14 cellular contexts compared by ENCODE assay signal in genomic region chr15:84759018-84759417, GRCh38. TPM values are rescaled to one million over a fixed set of nuclear protein-coding genes. Genes with fewer than 3 reads are reported as not detected.
A peak's percentile ranks its signal among the peaks of the same experiment; 100 is the strongest.
DNase-seq lines count a peak whose midpoint lies in the region; ATAC-seq and TF ChIP-seq lines count a peak whose summit lies in the region.
"Had no signal": no experiment of that assay in that cellular context is flagged by ENCODE, and none has a peak within 500 bp of the region (broad histone marks: within the 10 kb centered on the region; RNA-seq: fewer than 3 reads in every experiment).

No MANE protein-coding gene starts in this region.

- WGBS in mammary epithelial cell (ENCODE audit: low coverage, missing lambda C conversion rate): 92% methylated on average over 1 of the region's 1 CpG

- H3K4me2 ChIP-seq in mammary epithelial cell (ENCODE audit: insufficient read depth, low read depth, low read length): no peak overlapping the region

- ATAC-seq in activated T-cell treated with anti-CD3 and anti-CD28 coated beads, Interleukin-2, amount 50 U/mL, for 72 hours (replicated peaks in 1 of 2): no peak
- ATAC-seq in T-cell (replicated peaks in 1 of 4): no peak
- peak; percentile 55 for ATAC-seq in left colon
- ATAC-seq in stimulated activated naive B cell treated with anti-CD40 and anti-IgM and Interleukin-4, amounts not matched to agents 10 μg/mL and 1 μg/mL and 100 μg/mL, for 72 hours (replicated peaks): peak in 1 of 2 donors; percentile 65

- no TSS peak for BruUV-seq in mammary epithelial cell (replicated peaks; lab: Mats Ljungman, UMichigan)

- H3K4me3 Mint-ChIP-seq in activated T-cell treated with anti-CD3 and anti-CD28 coated beads, Interleukin-2, amount 50 U/mL, for 72 hours: peak overlapping the region in 1 of 2 donors; percentile 43
- H3K4me3 Mint-ChIP-seq in T-cell: no peak overlapping the region
- H3K4me3 Mint-ChIP-seq in stimulated activated naive B cell treated with anti-CD40 and anti-IgM and Interleukin-4, amounts not matched to agents 10 μg/mL and 1 μg/mL and 100 μg/mL, for 72 hours: peak overlapping the region in 1 of 2 donors; percentile 11

- no peak overlapping the region for H2AFZ ChIP-seq in mammary epithelial cell (ENCODE audit: low read depth, low read length)

- dilution Hi-C loops in mammary epithelial cell (cut with HindIII; ENCODE audit: low sequenced_read_pairs): no loop called here

- no peaks in the 10 kb centered on the region for H3K27me3 Mint-ChIP-seq in activated T-cell treated with anti-CD3 and anti-CD28 coated beads, Interleukin-2, amount 50 U/mL, for 72 hours (ENCODE audit: low read depth)
- H3K27me3 Mint-ChIP-seq in T-cell: no peaks in the 10 kb centered on the region
- no peaks in the 10 kb centered on the region for H3K27me3 Mint-ChIP-seq in stimulated activated naive B cell treated with anti-CD40 and anti-IgM and Interleukin-4, amounts not matched to agents 10 μg/mL and 1 μg/mL and 100 μg/mL, for 72 hours

- H3K9me3 ChIP-seq in mammary epithelial cell (replicated peaks; ENCODE audit: insufficient read depth, low read length): no peaks in the 10 kb centered on the region
- no peaks in the 10 kb centered on the region for H3K9me3 ChIP-seq in BE2C
- H3K9me3 ChIP-seq: Caco-2 had no signal

- in situ Hi-C loops in mammary epithelial cell (cut with MboI; ENCODE audit: low sequenced_read_pairs in 2 of 2): no loop called here

- H3K9me3 Mint-ChIP-seq in activated T-cell treated with anti-CD3 and anti-CD28 coated beads, Interleukin-2, amount 50 U/mL, for 72 hours: no peaks in the 10 kb centered on the region
- H3K9me3 Mint-ChIP-seq in T-cell: no peaks in the 10 kb centered on the region
- no peaks in the 10 kb centered on the region for H3K9me3 Mint-ChIP-seq in stimulated activated naive B cell treated with anti-CD40 and anti-IgM and Interleukin-4, amounts not matched to agents 10 μg/mL and 1 μg/mL and 100 μg/mL, for 72 hours

- no peaks in the 10 kb centered on the region for H3K27me3 ChIP-seq in mammary epithelial cell (ENCODE audit: insufficient read depth, low read length)
- H3K27me3 ChIP-seq in BE2C: no peaks in the 10 kb centered on the region

- TF ChIP-seq CTCF in mammary epithelial cell (conservative IDR thresholded peaks at IDR 0.05 in 1 of 2, IDR thresholded peaks at IDR 0.05 in 1 of 2; ENCODE audit: extremely low read depth in 1 of 2, insufficient read depth in 1 of 2, low read depth in 1 of 2, low read length in 2 of 2) (no peak), BE2C (IDR thresholded peaks at IDR 0.05; ENCODE audit: low read depth, low read length) (no peak)

- intact Hi-C loops in left colon (cut with DNase I, micrococcal nuclease): no loop called here
- intact Hi-C loops in mammary epithelial cell (cut with micrococcal nuclease): no loop called here

- H3K9ac ChIP-seq in mammary epithelial cell (ENCODE audit: insufficient read depth, low read length): no peak overlapping the region

- H3K27ac ChIP-seq in mammary epithelial cell (ENCODE audit: insufficient read depth, low read depth, low read length): no peak overlapping the region
- H3K27ac ChIP-seq: C4-2B had no signal

- H3K4me3 ChIP-seq in mammary epithelial cell (replicated peaks in 1 of 3; ENCODE audit: insufficient read depth in 1 of 3, low read depth in 2 of 3, low read length in 3 of 3) (no peak overlapping the region), BE2C (ENCODE audit: low read depth, low read length) (no peak overlapping the region)

- H3K4me1 ChIP-seq in mammary epithelial cell (ENCODE audit: insufficient read depth, low read length) (no peaks in the 10 kb centered on the region), BE2C (peaks cover 11% of the 10 kb centered on the region)

- peaks cover 38% of the 10 kb centered on the region for H3K4me1 Mint-ChIP-seq in activated T-cell treated with anti-CD3 and anti-CD28 coated beads, Interleukin-2, amount 50 U/mL, for 72 hours (ENCODE audit: low read depth)
- peaks cover 26 to 27% (median 26%) of the 10 kb centered on the region in 3 donors for H3K4me1 Mint-ChIP-seq in T-cell
- H3K4me1 Mint-ChIP-seq in stimulated activated naive B cell treated with anti-CD40 and anti-IgM and Interleukin-4, amounts not matched to agents 10 μg/mL and 1 μg/mL and 100 μg/mL, for 72 hours: peaks cover 22 to 27% of the 10 kb centered on the region in 2 donors

- peaks cover 3% of the 10 kb centered on the region for H4K20me1 ChIP-seq in mammary epithelial cell (ENCODE audit: insufficient read depth, low read length)

- no peak for DNase-seq in activated T-cell treated with anti-CD3 and anti-CD28 coated beads, Interleukin-2, amount 50 U/mL, for 72 hours
- DNase-seq in activated T-cell treated with anti-CD3 and anti-CD28 coated beads for 4 hours (no peak), T-cell (no peak), left colon (no peak), mammary epithelial cell (no peak), SIG-M5 treated with dmso at 0.1 percent for 504 hours (lab: John Stamatoyannopoulos, UW; ENCODE audit: unreplicated experiment) (no peak), BE2C (no peak)
- DNase-seq in stimulated activated naive B cell treated with anti-CD40 and anti-IgM and Interleukin-4, amounts not matched to agents 10 μg/mL and 1 μg/mL and 100 μg/mL, for 72 hours: no peak
- DNase-seq: Caco-2, EL, KBM-7, NCI-H1436 treated with DMSO at 0.1 percent for 48 hours, NCI-H510A treated with DMSO at 0.1 percent for 48 hours had no signal

- peak overlapping the region; percentile 58 for H3K27ac Mint-ChIP-seq in activated T-cell treated with anti-CD3 and anti-CD28 coated beads, Interleukin-2, amount 50 U/mL, for 72 hours
- H3K27ac Mint-ChIP-seq in T-cell: peak overlapping the region; percentile 60 to 80
- H3K27ac Mint-ChIP-seq in stimulated activated naive B cell treated with anti-CD40 and anti-IgM and Interleukin-4, amounts not matched to agents 10 μg/mL and 1 μg/mL and 100 μg/mL, for 72 hours: peak overlapping the region; percentile 80

- POLR2A ChIA-PET in T-cell (lab: Charles Lee): no interaction called here

- no peaks in the 10 kb centered on the region for H3K36me3 ChIP-seq in mammary epithelial cell (ENCODE audit: insufficient read depth, low read length)
- H3K36me3 ChIP-seq in BE2C: no peaks in the 10 kb centered on the region

- peaks cover 100% of the 10 kb centered on the region for H3K79me2 ChIP-seq in mammary epithelial cell (ENCODE audit: insufficient read depth, low read length)

- peaks cover 0 to 3% of the 10 kb centered on the region in 2 donors for H3K36me3 Mint-ChIP-seq in activated T-cell treated with anti-CD3 and anti-CD28 coated beads, Interleukin-2, amount 50 U/mL, for 72 hours (ENCODE audit: insufficient read depth in 2 of 2)
- H3K36me3 Mint-ChIP-seq in T-cell: peaks cover 3% of the 10 kb centered on the region
- peaks cover 5 to 16% of the 10 kb centered on the region in 2 donors for H3K36me3 Mint-ChIP-seq in stimulated activated naive B cell treated with anti-CD40 and anti-IgM and Interleukin-4, amounts not matched to agents 10 μg/mL and 1 μg/mL and 100 μg/mL, for 72 hours

- CTCF ChIA-PET in T-cell (lab: Charles Lee): interaction anchor here in 1 of 2 donors (0.6 kb wide), 1 partner anchor 105 kb away, joined by 3 read pairs; the partner anchor contains the start of gene WDR73
- CTCF ChIA-PET in mammary epithelial cell (lab: Charles Lee; ENCODE audit: low non-redundant PET): interaction anchor here (0.6 kb wide), 1 partner anchor 224 kb away, joined by 5 read pairs; no protein-coding TSS in a partner anchor

RNA-seq across cellular contexts. Expression of gene ZNF592, which starts 10.6 kb away (rescaled TPM):
- total RNA-seq in activated T-cell treated with anti-CD3 and anti-CD28 coated beads, Interleukin-2, amount 50 U/mL, for 72 hours: 10 to 100 TPM; 33.5 to 39.5 TPM
- total RNA-seq in T-cell: 10 to 100 TPM; 34.5 to 43.6 (median 39.0) TPM
- total RNA-seq in left colon: 10 to 100 TPM; 24.3 to 29.7 TPM
- 10 to 100 TPM in 1 of 2 donors, 1 to 10 TPM in 1; 9.7 to 19.5 TPM for total RNA-seq in mammary epithelial cell
- polyA plus RNA-seq in mammary epithelial cell: 9.1 TPM
- polyA minus RNA-seq in mammary epithelial cell: 20.7 TPM
- polyA plus RNA-seq in BE2C (2012; ENCODE audit: insufficient read depth, insufficient read length, low read depth): 24.2 TPM

RNA-seq across cellular contexts. Expression of gene SEC11A, which starts 43.1 kb away (rescaled TPM):
- total RNA-seq in activated T-cell treated with anti-CD3 and anti-CD28 coated beads, Interleukin-2, amount 50 U/mL, for 72 hours: 100 to 1,000 TPM; 120 to 134 TPM
- total RNA-seq in T-cell (10 to 100 TPM; 52.3 to 68.9 (median 66.5) TPM), left colon (100 to 1,000 TPM; 128 to 130 TPM), mammary epithelial cell (100 to 1,000 TPM; 130 to 146 TPM)
- 107 TPM for polyA plus RNA-seq in mammary epithelial cell
- 39.0 TPM for polyA minus RNA-seq in mammary epithelial cell
- 121 TPM for polyA plus RNA-seq in BE2C (2012; ENCODE audit: insufficient read depth, insufficient read length, low read depth)

RNA-seq across cellular contexts. Expression of gene ALPK3, which starts 58.1 kb away (rescaled TPM):
- under 1 TPM; 0.46 TPM for total RNA-seq in activated T-cell treated with anti-CD3 and anti-CD28 coated beads, Interleukin-2, amount 50 U/mL, for 72 hours
- total RNA-seq in T-cell: under 1 TPM; 0.16 to 0.82 (median 0.22) TPM
- 1 to 10 TPM; 1.0 to 1.1 TPM for total RNA-seq in left colon
- under 1 TPM; 0.16 to 0.33 TPM for total RNA-seq in mammary epithelial cell
- polyA plus RNA-seq in mammary epithelial cell: 0.09 TPM
- not detected for polyA minus RNA-seq in mammary epithelial cell
- 0.93 TPM for polyA plus RNA-seq in BE2C (2012; ENCODE audit: insufficient read depth, insufficient read length, low read depth)
